1 cellular context compared by ENCODE assay signal in genomic region chr15:48644827-48645557, GRCh38.
TF ChIP-seq lines count a peak whose summit lies in the region.

No MANE protein-coding gene starts in this region.

TF ChIP-seq in HEK293, 187 proteins besides CTCF, POLR2A, EP300 and RAD21 (continued from another document):
- TF ChIP-seq PRDM4 (tag by site-specific recombination; IDR thresholded peaks at IDR 0.05), result no peak
- no peak for TF ChIP-seq TRIM28 (IDR thresholded peaks at IDR 0.05; ENCODE audit: borderline replicate concordance, low read length)
- TF ChIP-seq ZBTB8A (tag by site-specific recombination; IDR thresholded peaks at IDR 0.05), result peak; percentile 45
- TF ChIP-seq GLIS2 (tag by site-specific recombination; IDR thresholded peaks at IDR 0.05), result peak; percentile 65; the same call in 1 of the 2 replicates
- no peak for TF ChIP-seq YY2 (tag by site-specific recombination; IDR thresholded peaks at IDR 0.05)
- TF ChIP-seq ZNF560 (tag by site-specific recombination; IDR thresholded peaks at IDR 0.05; ENCODE audit: borderline replicate concordance), result no peak
- TF ChIP-seq ZBTB20 (tag by site-specific recombination; IDR thresholded peaks at IDR 0.05), result peak; percentile 80
- no peak for TF ChIP-seq ZBTB11 (tag by site-specific recombination; conservative IDR thresholded peaks at IDR 0.05; ENCODE audit: low read depth)
- TF ChIP-seq YY1 (tag by site-specific recombination; IDR thresholded peaks at IDR 0.05), result no peak
- 0 out of 2 replicates have a peak, but pooled peaks have one; percentile 7 for TF ChIP-seq ZSCAN30 (tag by site-specific recombination; IDR thresholded peaks at IDR 0.05)
- TF ChIP-seq ZNF362 (tag by site-specific recombination; IDR thresholded peaks at IDR 0.05), result no peak
- TF ChIP-seq ZNF571 (tag by site-specific recombination; IDR thresholded peaks at IDR 0.05), result no peak
- peak; percentile 81 for TF ChIP-seq ZNF449 (tag by site-specific recombination; IDR thresholded peaks at IDR 0.05)
- TF ChIP-seq ZNF610 (tag by site-specific recombination; IDR thresholded peaks at IDR 0.05; ENCODE audit: borderline replicate concordance), result no peak
- no peak for TF ChIP-seq BCL6B (tag by site-specific recombination; IDR thresholded peaks at IDR 0.05)
- no peak for TF ChIP-seq ZNF629 (tag by site-specific recombination; IDR thresholded peaks at IDR 0.05)
- TF ChIP-seq MYNN (tag by site-specific recombination; IDR thresholded peaks at IDR 0.05; ENCODE audit: borderline replicate concordance), result no peak
- no peak for TF ChIP-seq ZNF26 (tag by site-specific recombination; IDR thresholded peaks at IDR 0.05)
- no peak for TF ChIP-seq ZNF777 (tag by site-specific recombination; IDR thresholded peaks at IDR 0.05; ENCODE audit: borderline replicate concordance)
- TF ChIP-seq ZNF561 (tag by site-specific recombination; IDR thresholded peaks at IDR 0.05; ENCODE audit: borderline replicate concordance), result no peak
- no peak for TF ChIP-seq IKZF3 (tag by site-specific recombination; IDR thresholded peaks at IDR 0.05)
TF ChIP-seq in HEK293: peak in this region for 11.
